ENCODE assay signal across 8 cellular contexts in the genomic region with DNA sequence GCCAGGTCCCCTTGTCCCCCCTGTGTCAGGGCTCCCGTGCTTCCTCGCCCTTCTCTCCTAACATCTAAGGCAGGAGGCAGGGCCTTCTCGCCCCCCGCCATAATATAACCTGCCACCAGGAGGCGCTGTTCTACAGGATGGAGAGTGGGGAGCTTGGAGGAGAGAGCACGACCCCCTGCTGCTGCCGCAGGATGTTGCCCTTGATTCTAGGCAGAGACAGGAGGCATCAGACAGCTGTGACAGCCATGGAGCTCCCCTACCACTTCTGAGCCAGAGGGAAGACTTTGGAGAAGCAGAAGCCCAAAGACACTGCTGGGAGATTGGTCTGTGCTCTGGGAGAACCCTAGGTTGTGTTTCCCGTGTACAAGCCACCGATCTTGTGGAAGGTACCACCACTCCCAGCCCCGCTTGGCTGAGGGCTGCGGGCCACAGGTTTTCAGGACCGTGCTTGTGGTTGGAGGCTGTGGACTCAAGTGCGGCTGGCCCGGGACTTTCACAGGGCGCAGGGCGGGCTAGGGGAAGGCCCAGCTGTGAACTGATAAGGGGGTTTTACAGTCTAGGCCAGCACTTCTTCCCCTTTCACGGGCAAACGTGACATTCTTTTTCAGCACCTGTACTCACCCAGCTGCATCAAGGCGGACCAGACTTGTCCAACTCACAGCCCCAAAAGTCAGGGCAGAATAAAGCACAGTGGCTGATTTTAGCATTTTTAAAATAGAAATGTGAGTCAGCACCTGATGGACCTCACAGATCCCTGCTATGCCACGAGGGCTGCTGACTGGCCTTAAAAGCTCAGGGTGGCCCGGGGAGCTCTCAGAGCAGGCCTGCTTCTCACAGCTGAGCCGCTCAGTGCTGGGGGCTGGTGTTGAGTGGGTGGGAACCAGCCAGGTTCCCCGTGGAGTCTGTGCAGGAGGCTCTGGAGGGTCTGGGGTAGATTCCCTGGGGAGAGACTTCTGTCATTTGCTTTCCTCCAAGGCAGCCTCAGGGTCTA. TPM values are rescaled to one million over a fixed set of nuclear protein-coding genes. Genes with fewer than 3 reads are reported as not detected.
DNase-seq lines count a peak whose midpoint lies in the region; ATAC-seq, FAIRE-seq and TF ChIP-seq lines count a peak whose summit lies in the region.

No MANE protein-coding gene starts in this region.

- H3K4me1 Mint-ChIP-seq in CD4-positive, CD25-positive, alpha-beta regulatory T cell: peaks cover 21 to 68% (median 30%) of the 10 kb centered on the region in 4 donors
- H3K4me1 Mint-ChIP-seq in activated CD4-positive, alpha-beta memory T cell treated with anti-CD3 and anti-CD28 coated beads, Interleukin-2, amount 10 ng/mL, durations not matched to agents 7 days and 5 days: peaks cover 46% of the 10 kb centered on the region
- H3K4me1 Mint-ChIP-seq in endothelial cell (ENCODE audit: unreplicated experiment) (peaks cover 12% of the 10 kb centered on the region), naive B cell (peaks cover 9 to 21% (median 12%) of the 10 kb centered on the region in 3 donors)
- peaks cover 63% of the 10 kb centered on the region for H3K4me1 Mint-ChIP-seq in stimulated activated effector memory CD8-positive, alpha-beta T cell treated with anti-CD3 and anti-CD28 coated beads, Interleukin-12 subunit alpha, Interleukin-12 subunit beta, amount 100 ng/mL, for 72 hours

- peak overlapping the region; percentile 88 to 98 (median 90) for H3K4me3 Mint-ChIP-seq in CD4-positive, CD25-positive, alpha-beta regulatory T cell
- peak overlapping the region; percentile 77 for H3K4me3 Mint-ChIP-seq in activated CD4-positive, alpha-beta memory T cell treated with anti-CD3 and anti-CD28 coated beads, Interleukin-2, amount 10 ng/mL, durations not matched to agents 7 days and 5 days
- no peak overlapping the region for H3K4me3 Mint-ChIP-seq in endothelial cell (ENCODE audit: unreplicated experiment)
- H3K4me3 Mint-ChIP-seq in naive B cell: peak overlapping the region; percentile 19 to 86 (median 75)
- peak overlapping the region; percentile 70 for H3K4me3 Mint-ChIP-seq in stimulated activated effector memory CD8-positive, alpha-beta T cell treated with anti-CD3 and anti-CD28 coated beads, Interleukin-12 subunit alpha, Interleukin-12 subunit beta, amount 100 ng/mL, for 72 hours

- POLR2A ChIA-PET in activated CD4-positive, alpha-beta memory T cell treated with anti-CD3 and anti-CD28 coated beads, Interleukin-2, amount 10 ng/mL, durations not matched to agents 7 days and 5 days (lab: Charles Lee): interaction anchor here (0.6 to 8.0 kb wide), 18 partner anchors 8 to 138 kb away, joined by 3 to 133 read pairs (median 4); no protein-coding TSS in a partner anchor

- H3K27ac Mint-ChIP-seq in CD4-positive, CD25-positive, alpha-beta regulatory T cell: peak overlapping the region; percentile 91 to 100 (median 98)
- peak overlapping the region; percentile 88 for H3K27ac Mint-ChIP-seq in activated CD4-positive, alpha-beta memory T cell treated with anti-CD3 and anti-CD28 coated beads, Interleukin-2, amount 10 ng/mL, durations not matched to agents 7 days and 5 days
- no peak overlapping the region for H3K27ac Mint-ChIP-seq in endothelial cell (ENCODE audit: unreplicated experiment)
- peak overlapping the region; percentile 95 to 98 (median 98) for H3K27ac Mint-ChIP-seq in naive B cell
- H3K27ac Mint-ChIP-seq in stimulated activated effector memory CD8-positive, alpha-beta T cell treated with anti-CD3 and anti-CD28 coated beads, Interleukin-12 subunit alpha, Interleukin-12 subunit beta, amount 100 ng/mL, for 72 hours: peak overlapping the region; percentile 88

- CTCF ChIA-PET in activated CD4-positive, alpha-beta memory T cell treated with anti-CD3 and anti-CD28 coated beads, Interleukin-2, amount 10 ng/mL, durations not matched to agents 7 days and 5 days (lab: Charles Lee): interaction anchor here (0.6 to 5.6 kb wide), 40 partner anchors 10 to 555 kb away, joined by 3 to 51 read pairs (median 4); no protein-coding TSS in a partner anchor

- peak overlapping the region; percentile 97 for H3K4me3 ChIP-seq in CD4-positive, CD25-positive, alpha-beta regulatory T cell (ENCODE audit: low read depth, low read length)

- peak overlapping the region; percentile 96 for H3K27ac ChIP-seq in CD4-positive, CD25-positive, alpha-beta regulatory T cell (ENCODE audit: insufficient read depth, low read length, poor library complexity, severe bottlenecking)

- peaks cover 8% of the 10 kb centered on the region for H3K36me3 Mint-ChIP-seq in CD4-positive, CD25-positive, alpha-beta regulatory T cell
- peaks cover 8% of the 10 kb centered on the region for H3K36me3 Mint-ChIP-seq in activated CD4-positive, alpha-beta memory T cell treated with anti-CD3 and anti-CD28 coated beads, Interleukin-2, amount 10 ng/mL, durations not matched to agents 7 days and 5 days (ENCODE audit: low read depth)
- H3K36me3 Mint-ChIP-seq in endothelial cell (ENCODE audit: low read depth, unreplicated experiment) (no peaks in the 10 kb centered on the region), naive B cell (no peaks in the 10 kb centered on the region)
- H3K36me3 Mint-ChIP-seq in stimulated activated effector memory CD8-positive, alpha-beta T cell treated with anti-CD3 and anti-CD28 coated beads, Interleukin-12 subunit alpha, Interleukin-12 subunit beta, amount 100 ng/mL, for 72 hours: peaks cover 36% of the 10 kb centered on the region

- H3K27me3 Mint-ChIP-seq in CD4-positive, CD25-positive, alpha-beta regulatory T cell: no peaks in the 10 kb centered on the region
- H3K27me3 Mint-ChIP-seq in activated CD4-positive, alpha-beta memory T cell treated with anti-CD3 and anti-CD28 coated beads, Interleukin-2, amount 10 ng/mL, durations not matched to agents 7 days and 5 days: no peaks in the 10 kb centered on the region
- H3K27me3 Mint-ChIP-seq in endothelial cell (ENCODE audit: unreplicated experiment): peaks cover 7% of the 10 kb centered on the region
- H3K27me3 Mint-ChIP-seq in naive B cell: no peaks in the 10 kb centered on the region

- no peaks in the 10 kb centered on the region for H3K9me3 Mint-ChIP-seq in CD4-positive, CD25-positive, alpha-beta regulatory T cell
- no peaks in the 10 kb centered on the region for H3K9me3 Mint-ChIP-seq in activated CD4-positive, alpha-beta memory T cell treated with anti-CD3 and anti-CD28 coated beads, Interleukin-2, amount 10 ng/mL, durations not matched to agents 7 days and 5 days
- no peaks in the 10 kb centered on the region for H3K9me3 Mint-ChIP-seq in endothelial cell (ENCODE audit: unreplicated experiment)
- H3K9me3 Mint-ChIP-seq in naive B cell: no peaks in the 10 kb centered on the region
- H3K9me3 Mint-ChIP-seq in stimulated activated effector memory CD8-positive, alpha-beta T cell treated with anti-CD3 and anti-CD28 coated beads, Interleukin-12 subunit alpha, Interleukin-12 subunit beta, amount 100 ng/mL, for 72 hours: no peaks in the 10 kb centered on the region

- peak; percentile 87 to 96 (median 92) for DNase-seq in CD4-positive, CD25-positive, alpha-beta regulatory T cell
- DNase-seq in GM19239 (ENCODE audit: insufficient read length, low spot score) (peak; percentile 58), NCI-H82 (lab: John Stamatoyannopoulos, UW) (peak; percentile 92), endothelial cell (ENCODE audit: low spot score) (peak; percentile 90), naive B cell (peak; percentile 86)
- DNase-seq in activated CD4-positive, alpha-beta memory T cell treated with anti-CD3 and anti-CD28 coated beads, Interleukin-2, amount 10 ng/mL, durations not matched to agents 7 days and 5 days: peak; percentile 91
- peak; percentile 97 to 99 for DNase-seq in stimulated activated effector memory CD8-positive, alpha-beta T cell treated with anti-CD3 and anti-CD28 coated beads, Interleukin-12 subunit alpha, Interleukin-12 subunit beta, amount 100 ng/mL, for 72 hours (ENCODE audit: low spot score in 2 of 2)

- ATAC-seq in CD4-positive, CD25-positive, alpha-beta regulatory T cell (ENCODE audit: low read depth in 2 of 2): peak; percentile 79 to 80
- ATAC-seq in HG03280 (IDR thresholded peaks at IDR 0.05; ENCODE audit: unreplicated experiment): peak; percentile 85
- peak; percentile 90 for ATAC-seq in naive B cell (ENCODE audit: low read depth in 2 of 2)
- ATAC-seq in stimulated activated effector memory CD8-positive, alpha-beta T cell treated with anti-CD3 and anti-CD28 coated beads, Interleukin-12 subunit alpha, Interleukin-12 subunit beta, amount 100 ng/mL, for 72 hours: peak; percentile 85

- FAIRE-seq in GM19239 (lab: Jason Lieb, UNC): peak; percentile 93

- no peaks in the 10 kb centered on the region for H3K27me3 ChIP-seq in CD4-positive, CD25-positive, alpha-beta regulatory T cell (ENCODE audit: control insufficient read depth, insufficient read depth, low read length)

- H3K9me3 ChIP-seq in CD4-positive, CD25-positive, alpha-beta regulatory T cell (ENCODE audit: control insufficient read depth in 2 of 2, low read length in 2 of 2): no peaks in the 10 kb centered on the region

- peaks cover 53% of the 10 kb centered on the region for H3K4me1 ChIP-seq in CD4-positive, CD25-positive, alpha-beta regulatory T cell (ENCODE audit: control insufficient read depth, insufficient read depth, low read length, poor library complexity, severe bottlenecking)

- H3K36me3 ChIP-seq in CD4-positive, CD25-positive, alpha-beta regulatory T cell (ENCODE audit: control insufficient read depth, insufficient read depth, low read length): no peaks in the 10 kb centered on the region

- peak; percentile 96 for TF ChIP-seq CTCF in endothelial cell (IDR thresholded peaks at IDR 0.05; ENCODE audit: unreplicated experiment)

RNA-seq across cellular contexts. Expression of a gene that starts 2.6 kb away (rescaled TPM):
- 72.8 TPM for total RNA-seq in CD4-positive, CD25-positive, alpha-beta regulatory T cell
- polyA plus RNA-seq in CD4-positive, CD25-positive, alpha-beta regulatory T cell: 100 to 1,000 TPM; 210 to 246 (median 236) TPM
- total RNA-seq in activated CD4-positive, alpha-beta memory T cell treated with anti-CD3 and anti-CD28 coated beads, Interleukin-2, amount 10 ng/mL, durations not matched to agents 7 days and 5 days: 10 to 100 TPM; 29.8 to 30.4 TPM
- total RNA-seq in endothelial cell (ENCODE audit: unreplicated experiment): not detected
- 1 to 10 TPM in 3 of 6 donors, under 1 TPM in 3; 0.49 to 2.1 (median 0.92) TPM for polyA plus RNA-seq in naive B cell (ENCODE audit: low read depth in 6 of 6)

RNA-seq across cellular contexts. Expression of a gene that starts 53.8 kb away (rescaled TPM):
- total RNA-seq in CD4-positive, CD25-positive, alpha-beta regulatory T cell: 1.7 TPM
- 1 to 10 TPM in 3 of 4 donors, under 1 TPM in 1; 0.36 to 8.4 (median 5.8) TPM for polyA plus RNA-seq in CD4-positive, CD25-positive, alpha-beta regulatory T cell
- total RNA-seq in activated CD4-positive, alpha-beta memory T cell treated with anti-CD3 and anti-CD28 coated beads, Interleukin-2, amount 10 ng/mL, durations not matched to agents 7 days and 5 days: under 1 TPM; 0.28 to 0.35 TPM
- total RNA-seq in endothelial cell (ENCODE audit: unreplicated experiment): not detected
- under 1 TPM in 1 of 6 donors, not detected in 5; 0.27 TPM for polyA plus RNA-seq in naive B cell (ENCODE audit: low read depth in 6 of 6)

Comparison
In these comparisons a context has a peak if more than half of its experiments do, and no peak if none do; other contexts are left out.
1. Peak in every context shown above with its lines: DNase-seq, ATAC-seq, H3K4me3 ChIP-seq and H3K27ac ChIP-seq.
2. RNA of a gene that starts 2.6 kb away (total RNA-seq): 72.8 TPM in CD4-positive, CD25-positive, alpha-beta regulatory T cell (single experiment) and 29.8 to 30.4 TPM in activated CD4-positive, alpha-beta memory T cell treated with anti-CD3 and anti-CD28 coated beads, Interleukin-2, amount 10 ng/mL, durations not matched to agents 7 days and 5 days; not detected in endothelial cell (single experiment); every median in the first group is over 10 times any median in the second.